Comparison of ENCODE assay signal across 21 cellular contexts in genomic region chr17:3904486-3904885, GRCh38. TPM values are rescaled to one million over a fixed set of nuclear protein-coding genes. Genes with fewer than 3 reads are reported as not detected.
DNase-seq lines count a peak whose midpoint lies in the region; ATAC-seq and TF ChIP-seq lines count a peak whose summit lies in the region.
"Had no signal": no experiment of that assay in that cellular context is flagged by ENCODE, and none has a peak within 500 bp of the region (broad histone marks: within the 10 kb centered on the region; RNA-seq: fewer than 3 reads in every experiment).

No MANE protein-coding gene starts in this region.

- H3K9me3 Mint-ChIP-seq in stimulated activated effector memory CD8-positive, alpha-beta T cell treated with anti-CD3 and anti-CD28 coated beads, Interleukin-12 subunit alpha, Interleukin-12 subunit beta, amount 100 ng/mL, for 72 hours: no peaks in the 10 kb centered on the region
- H3K9me3 Mint-ChIP-seq: activated CD4-positive, alpha-beta T cell treated with anti-CD3 and anti-CD28 coated beads, Interleukin-2, amount 10 ng/mL, durations not matched to agents 7 days and 5 days; activated naive CD4-positive, alpha-beta T cell treated with anti-CD3 and anti-CD28 coated beads, Interleukin-2, amount 10 ng/mL, durations not matched to agents 7 days and 5 days; CD8-positive, alpha-beta memory T cell; central memory CD8-positive, alpha-beta T cell; neural crest cell had no signal

- ATAC-seq in HG03460 (IDR thresholded peaks at IDR 0.05; ENCODE audit: unreplicated experiment): peak; percentile 20
- peak; percentile 4 for ATAC-seq in esophagus mucosa
- ATAC-seq in stimulated activated effector memory CD8-positive, alpha-beta T cell treated with anti-CD3 and anti-CD28 coated beads, Interleukin-12 subunit alpha, Interleukin-12 subunit beta, amount 100 ng/mL, for 72 hours: peak; percentile 5
- ATAC-seq: activated CD8-positive, alpha-beta memory T cell treated with anti-CD3 and anti-CD28 coated beads, Interleukin-2, amount 10 ng/mL, durations not matched to agents 7 days and 5 days had no signal

- no peaks in the 10 kb centered on the region for H3K36me3 Mint-ChIP-seq in stimulated activated effector memory CD8-positive, alpha-beta T cell treated with anti-CD3 and anti-CD28 coated beads, Interleukin-12 subunit alpha, Interleukin-12 subunit beta, amount 100 ng/mL, for 72 hours
- H3K36me3 Mint-ChIP-seq: activated CD8-positive, alpha-beta memory T cell treated with anti-CD3 and anti-CD28 coated beads, Interleukin-2, amount 10 ng/mL, durations not matched to agents 7 days and 5 days; activated naive CD4-positive, alpha-beta T cell treated with anti-CD3 and anti-CD28 coated beads, Interleukin-2, amount 10 ng/mL, durations not matched to agents 7 days and 5 days; CD8-positive, alpha-beta memory T cell had no signal

- no peak overlapping the region for H3K27ac Mint-ChIP-seq in stimulated activated effector memory CD8-positive, alpha-beta T cell treated with anti-CD3 and anti-CD28 coated beads, Interleukin-12 subunit alpha, Interleukin-12 subunit beta, amount 100 ng/mL, for 72 hours
- H3K27ac Mint-ChIP-seq: activated CD4-positive, alpha-beta T cell treated with anti-CD3 and anti-CD28 coated beads, Interleukin-2, amount 10 ng/mL, durations not matched to agents 7 days and 5 days; activated CD8-positive, alpha-beta memory T cell treated with anti-CD3 and anti-CD28 coated beads, Interleukin-2, amount 10 ng/mL, durations not matched to agents 7 days and 5 days; activated naive CD4-positive, alpha-beta T cell treated with anti-CD3 and anti-CD28 coated beads, Interleukin-2, amount 10 ng/mL, durations not matched to agents 7 days and 5 days; CD8-positive, alpha-beta memory T cell had no signal

- H3K4me3 Mint-ChIP-seq in stimulated activated effector memory CD8-positive, alpha-beta T cell treated with anti-CD3 and anti-CD28 coated beads, Interleukin-12 subunit alpha, Interleukin-12 subunit beta, amount 100 ng/mL, for 72 hours: no peak overlapping the region
- H3K4me3 Mint-ChIP-seq: activated CD4-positive, alpha-beta T cell treated with anti-CD3 and anti-CD28 coated beads, Interleukin-2, amount 10 ng/mL, durations not matched to agents 7 days and 5 days; activated CD8-positive, alpha-beta memory T cell treated with anti-CD3 and anti-CD28 coated beads, Interleukin-2, amount 10 ng/mL, durations not matched to agents 7 days and 5 days; activated naive CD4-positive, alpha-beta T cell treated with anti-CD3 and anti-CD28 coated beads, Interleukin-2, amount 10 ng/mL, durations not matched to agents 7 days and 5 days; CD8-positive, alpha-beta memory T cell; central memory CD8-positive, alpha-beta T cell; neural crest cell had no signal

- peaks cover 7% of the 10 kb centered on the region for H3K4me1 Mint-ChIP-seq in stimulated activated effector memory CD8-positive, alpha-beta T cell treated with anti-CD3 and anti-CD28 coated beads, Interleukin-12 subunit alpha, Interleukin-12 subunit beta, amount 100 ng/mL, for 72 hours
- H3K4me1 Mint-ChIP-seq: activated CD4-positive, alpha-beta T cell treated with anti-CD3 and anti-CD28 coated beads, Interleukin-2, amount 10 ng/mL, durations not matched to agents 7 days and 5 days; activated CD8-positive, alpha-beta memory T cell treated with anti-CD3 and anti-CD28 coated beads, Interleukin-2, amount 10 ng/mL, durations not matched to agents 7 days and 5 days; CD8-positive, alpha-beta memory T cell; central memory CD8-positive, alpha-beta T cell had no signal

- TF ChIP-seq CTCF in GM10266 (IDR thresholded peaks at IDR 0.05; ENCODE audit: control insufficient read depth, insufficient read depth, low read depth, missing control alignments): no peak

- DNase-seq in NCI-H2171 treated with DMSO at 0.1 percent for 48 hours (lab: John Stamatoyannopoulos, UW) (peak; percentile 25), NCI-H2171 (lab: John Stamatoyannopoulos, UW) (no peak), GM10266 (ENCODE audit: extremely low spot score) (no peak), NCI-H69 (lab: John Stamatoyannopoulos, UW) (no peak), NCI-H2107 (lab: John Stamatoyannopoulos, UW) (no peak)
- DNase-seq in stimulated activated effector memory CD8-positive, alpha-beta T cell treated with anti-CD3 and anti-CD28 coated beads, Interleukin-12 subunit alpha, Interleukin-12 subunit beta, amount 100 ng/mL, for 72 hours (ENCODE audit: low spot score in 2 of 2): no peak
- DNase-seq: activated CD4-positive, alpha-beta T cell treated with anti-CD3 and anti-CD28 coated beads, Interleukin-2, amount 10 ng/mL, durations not matched to agents 7 days and 5 days; activated CD8-positive, alpha-beta memory T cell treated with anti-CD3 and anti-CD28 coated beads, Interleukin-2, amount 10 ng/mL, durations not matched to agents 7 days and 5 days; activated naive CD4-positive, alpha-beta T cell treated with anti-CD3 and anti-CD28 coated beads, Interleukin-2, amount 10 ng/mL, durations not matched to agents 7 days and 5 days; CD8-positive, alpha-beta memory T cell; dermis blood vessel endothelial cell; GDM1; HCEC 1CT; KG1; kidney glomerular epithelial cell; lower lobe of right lung; SK-N-SH had no signal

RNA-seq across cellular contexts. Expression of gene CAMKK1, which starts 11.6 kb away (rescaled TPM):
- 4.2 TPM for total RNA-seq in esophagus mucosa

RNA-seq across cellular contexts. Expression of gene P2RX1, which starts 11.8 kb away (rescaled TPM):
- 0.68 TPM for total RNA-seq in esophagus mucosa
- total RNA-seq: dermis blood vessel endothelial cell, neural crest cell had no signal

RNA-seq across cellular contexts. Expression of gene NCBP3, which starts 58.4 kb away (rescaled TPM):
- total RNA-seq in esophagus mucosa: 14.9 TPM

RNA-seq across cellular contexts. Expression of gene ATP2A3, which starts 59.8 kb away (rescaled TPM):
- total RNA-seq in esophagus mucosa: 4.7 TPM
- total RNA-seq: dermis blood vessel endothelial cell had no signal
